Comparison of ENCODE assay signal across 9 cellular contexts in the genomic region with DNA sequence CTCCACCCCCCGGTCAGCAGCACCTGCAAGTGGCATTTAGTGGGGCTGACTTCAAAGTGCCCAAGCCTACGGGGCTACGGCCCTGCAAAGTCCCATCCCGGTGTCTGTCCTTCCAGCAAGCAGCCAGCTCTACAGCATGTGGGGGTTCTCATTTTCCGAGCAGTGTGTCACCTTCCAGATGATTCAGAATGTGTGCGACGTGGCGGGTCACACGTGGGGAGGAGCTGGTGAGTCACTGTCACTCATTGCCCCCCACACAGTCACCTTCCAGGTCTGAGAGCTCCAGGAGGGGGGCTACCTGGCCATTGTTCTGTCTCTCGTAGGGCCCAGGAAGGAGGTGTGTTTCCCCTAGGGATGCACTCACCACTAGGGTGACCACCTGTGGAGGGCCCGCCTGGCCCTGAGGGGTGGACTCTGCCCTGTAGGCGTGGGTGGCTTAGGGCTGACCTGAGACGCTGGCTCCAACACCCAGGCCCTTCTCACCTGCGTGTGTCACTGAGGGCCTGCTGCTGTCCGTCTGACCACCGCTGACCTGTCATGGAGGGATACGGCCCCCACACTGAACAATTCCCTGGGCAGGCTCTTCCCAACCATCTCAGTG.
DNase-seq lines count a peak whose midpoint lies in the region; ATAC-seq and TF ChIP-seq lines count a peak whose summit lies in the region.
"Had no signal": no experiment of that assay in that cellular context is flagged by ENCODE, and none has a peak within 500 bp of the region (broad histone marks: within the 10 kb centered on the region; RNA-seq: fewer than 3 reads in every experiment).

No MANE protein-coding gene starts in this region.

- intact Hi-C loops in IMR-90 (cut with micrococcal nuclease) (no loop called here), cardiac septum (cut with DNase I) (no loop called here)

- no peak overlapping the region for H2AFZ ChIP-seq in IMR-90 (replicated peaks; ENCODE audit: low read length, poor library complexity)

- in situ Hi-C loops in IMR-90 (cut with MboI; ENCODE audit: low sequenced_read_pairs), result no loop called here

- H3K4me3 Mint-ChIP-seq in activated CD8-positive, alpha-beta memory T cell treated with anti-CD3 and anti-CD28 coated beads, Interleukin-2, amount 10 ng/mL, durations not matched to agents 7 days and 5 days, result peak overlapping the region; percentile 37

- H3K14ac ChIP-seq in IMR-90 (replicated peaks; ENCODE audit: low read depth, low read length), result no peak overlapping the region

- no peak overlapping the region for H3K23ac ChIP-seq in IMR-90 (ENCODE audit: low read depth, low read length)

- H3K4me2 ChIP-seq in IMR-90 (ENCODE audit: low read depth, low read length), result no peak overlapping the region

- no peaks in the 10 kb centered on the region for H3K79me1 ChIP-seq in IMR-90 (ENCODE audit: low read depth in 1 of 2, low read length in 2 of 2)

- H3K4me1 Mint-ChIP-seq in activated CD8-positive, alpha-beta memory T cell treated with anti-CD3 and anti-CD28 coated beads, Interleukin-2, amount 10 ng/mL, durations not matched to agents 7 days and 5 days, result peaks cover 90% of the 10 kb centered on the region

- H4K8ac ChIP-seq in IMR-90 (ENCODE audit: low read depth in 2 of 2, low read length in 2 of 2), result no peak overlapping the region

- no peak overlapping the region for H2BK20ac ChIP-seq in IMR-90 (ENCODE audit: low read depth, low read length)

- TF ChIP-seq POLR2A in IMR-90 (IDR thresholded peaks at IDR 0.05; ENCODE audit: low read depth, low read length), result no peak

- peaks cover 27% of the 10 kb centered on the region for H3K36me3 Mint-ChIP-seq in activated CD8-positive, alpha-beta memory T cell treated with anti-CD3 and anti-CD28 coated beads, Interleukin-2, amount 10 ng/mL, durations not matched to agents 7 days and 5 days

- no peaks in the 10 kb centered on the region for H3K36me3 ChIP-seq in IMR-90 (ENCODE audit: control insufficient read depth, insufficient read depth, low read length)
- H3K36me3 ChIP-seq in effector memory CD4-positive, alpha-beta T cell (ENCODE audit: control insufficient read depth, insufficient read depth, low read length), result peaks cover 4% of the 10 kb centered on the region

- dilution Hi-C loops in IMR-90 (cut with HindIII; ENCODE audit: low sequenced_read_pairs, unreplicated experiment), result no loop called here

- no peak for TF ChIP-seq CTCF in IMR-90 (conservative IDR thresholded peaks at IDR 0.05; ENCODE audit: low read depth, low read length)

- no peak overlapping the region; the same call in 1 of the 2 replicates for H3K4ac ChIP-seq in IMR-90 (ENCODE audit: low read depth, low read length)

- no peak for TF ChIP-seq RAD21 in IMR-90 (IDR thresholded peaks at IDR 0.05; ENCODE audit: low read length)

- H3K4me3 ChIP-seq in IMR-90 (ENCODE audit: insufficient read depth, low read depth, low read length), result no peak overlapping the region
- no peak overlapping the region for H3K4me3 ChIP-seq in effector memory CD4-positive, alpha-beta T cell (ENCODE audit: insufficient read depth, low read depth, low read length, poor library complexity, severe bottlenecking)

- H3K56ac ChIP-seq in IMR-90 (ENCODE audit: extremely low read depth, insufficient read depth, low read length), result no peak overlapping the region

- BruUV-seq in IMR-90 (replicated peaks; lab: Mats Ljungman, UMichigan), result no TSS peak

- H3K4me1 ChIP-seq in IMR-90 (ENCODE audit: control insufficient read depth, insufficient read depth, low read length), result peaks cover 14% of the 10 kb centered on the region
- peaks cover 82% of the 10 kb centered on the region for H3K4me1 ChIP-seq in effector memory CD4-positive, alpha-beta T cell (ENCODE audit: control insufficient read depth, insufficient read depth, low read length, poor library complexity, severe bottlenecking)

- no peak overlapping the region for H2BK15ac ChIP-seq in IMR-90 (ENCODE audit: low read depth, low read length)

- POLR2A ChIA-PET in IMR-90 (lab: Charles Lee; ENCODE audit: unreplicated experiment), result no interaction called here

- H4K5ac ChIP-seq in IMR-90 (ENCODE audit: low read depth, low read length), result no peak overlapping the region

- CTCF ChIA-PET in IMR-90 (lab: Yijun Ruan, JAX), result no interaction called here
- CTCF ChIA-PET in activated CD8-positive, alpha-beta memory T cell treated with anti-CD3 and anti-CD28 coated beads, Interleukin-2, amount 10 ng/mL, durations not matched to agents 7 days and 5 days (lab: Charles Lee), result interaction anchor here (0.7 to 6.2 kb wide), 7 partner anchors 10 to 127 kb away, joined by 3 to 74 read pairs (median 5); no protein-coding TSS in a partner anchor

- no peaks in the 10 kb centered on the region for H3K27me3 Mint-ChIP-seq in activated CD8-positive, alpha-beta memory T cell treated with anti-CD3 and anti-CD28 coated beads, Interleukin-2, amount 10 ng/mL, durations not matched to agents 7 days and 5 days

- H3K9ac ChIP-seq in IMR-90 (ENCODE audit: low read depth, low read length), result no peak overlapping the region

- H4K91ac ChIP-seq in IMR-90 (ENCODE audit: insufficient read depth, low read depth, low read length), result no peak overlapping the region

- DNase-seq in IMR-90 (peak; percentile 49), HCEC 1CT (no peak), cardiac septum (ENCODE audit: low spot score) (no peak), HuH-7 (ENCODE audit: low spot score) (no peak)
- peak; percentile 89 for DNase-seq in activated CD8-positive, alpha-beta memory T cell treated with anti-CD3 and anti-CD28 coated beads, Interleukin-2, amount 10 ng/mL, durations not matched to agents 7 days and 5 days
- peak in 2 of 3 donors; percentile 54 to 64 for DNase-seq in effector memory CD4-positive, alpha-beta T cell
- peak; percentile 63 to 64 for DNase-seq in stimulated activated CD8-positive, alpha-beta memory T cell treated with anti-CD3 and anti-CD28 coated beads, Interleukin-4, amount 100 ng/mL, for 1 hour (ENCODE audit: low read depth in 2 of 2, low spot score in 1 of 2)

- peak overlapping the region; percentile 44; the same call in 1 of the 2 replicates for H2AK5ac ChIP-seq in IMR-90 (ENCODE audit: low read depth, low read length)

- no peaks in the 10 kb centered on the region for H3K9me3 ChIP-seq in IMR-90 (ENCODE audit: control insufficient read depth, insufficient read depth, low read length)
- H3K9me3 ChIP-seq in effector memory CD4-positive, alpha-beta T cell (ENCODE audit: control insufficient read depth, low read length), result no peaks in the 10 kb centered on the region

- H3K18ac ChIP-seq in IMR-90 (ENCODE audit: low read depth, low read length), result no peak overlapping the region

- peak overlapping the region; percentile 97 for H3K27ac Mint-ChIP-seq in activated CD8-positive, alpha-beta memory T cell treated with anti-CD3 and anti-CD28 coated beads, Interleukin-2, amount 10 ng/mL, durations not matched to agents 7 days and 5 days

- no peak overlapping the region for H2BK5ac ChIP-seq in IMR-90 (ENCODE audit: low read depth, low read length, poor library complexity, severe bottlenecking)

- H3K9me1 ChIP-seq in IMR-90 (ENCODE audit: insufficient read depth, low read length), result peaks cover 11% of the 10 kb centered on the region

- H3K27me3 ChIP-seq in IMR-90 (ENCODE audit: control insufficient read depth, insufficient read depth, low read length), result no peaks in the 10 kb centered on the region
- H3K27me3 ChIP-seq in effector memory CD4-positive, alpha-beta T cell (replicated peaks; ENCODE audit: control insufficient read depth, insufficient read depth, low read length, poor library complexity, severe bottlenecking), result no peaks in the 10 kb centered on the region

- no peak overlapping the region for H2BK120ac ChIP-seq in IMR-90 (ENCODE audit: low read depth, low read length)

- 100% methylated on average over 4 of the region's 17 CpGs; no CpG with 5 or more reads in 1 of the 2 experiments for WGBS in IMR-90 (ENCODE audit: extremely low coverage in 2 of 2, insufficient read length in 1 of 2), 2 experiments

- ATAC-seq in IMR-90 (ENCODE audit: low read depth), result no peak
- ATAC-seq in activated CD8-positive, alpha-beta memory T cell treated with anti-CD3 and anti-CD28 coated beads, Interleukin-2, amount 10 ng/mL, durations not matched to agents 7 days and 5 days, result peak; percentile 55
- no peak for ATAC-seq in GM18520 (IDR thresholded peaks at IDR 0.05; ENCODE audit: unreplicated experiment)
- ATAC-seq: left lobe of liver had no signal

- H3K9me3 Mint-ChIP-seq in activated CD8-positive, alpha-beta memory T cell treated with anti-CD3 and anti-CD28 coated beads, Interleukin-2, amount 10 ng/mL, durations not matched to agents 7 days and 5 days (ENCODE audit: low read depth), result no peaks in the 10 kb centered on the region

- H4K20me1 ChIP-seq in IMR-90 (ENCODE audit: insufficient read depth, low read length), result no peaks in the 10 kb centered on the region

- H2AK9ac ChIP-seq in IMR-90 (replicated peaks; ENCODE audit: low read depth, low read length, poor library complexity), result no peak overlapping the region

- no peak overlapping the region for H3K27ac ChIP-seq in IMR-90 (ENCODE audit: insufficient read depth, low read length)
- H3K27ac ChIP-seq in effector memory CD4-positive, alpha-beta T cell (ENCODE audit: insufficient read depth, low read length, poor library complexity, severe bottlenecking), result peak overlapping the region; percentile 52

TF ChIP-seq in IMR-90, 13 proteins besides CTCF, POLR2A, EP300 and RAD21 (continues in another document):
- peak; percentile 25; the same call in 1 of the 2 replicates for TF ChIP-seq FOS (IDR thresholded peaks at IDR 0.05; ENCODE audit: low read depth, low read length)
- no peak for TF ChIP-seq SMC3 (IDR thresholded peaks at IDR 0.05; ENCODE audit: low read depth, low read length)
- TF ChIP-seq RCOR1 (IDR thresholded peaks at IDR 0.05; ENCODE audit: insufficient replicate concordance, low read length), result no peak
- no peak for TF ChIP-seq BHLHE40 (IDR thresholded peaks at IDR 0.05; ENCODE audit: low read depth, low read length)
- TF ChIP-seq MAZ (IDR thresholded peaks at IDR 0.05; ENCODE audit: borderline replicate concordance, low read depth, low read length), result no peak
- no peak for TF ChIP-seq CEBPB (IDR thresholded peaks at IDR 0.05; ENCODE audit: low read depth, low read length)
- TF ChIP-seq, protein P1, sequence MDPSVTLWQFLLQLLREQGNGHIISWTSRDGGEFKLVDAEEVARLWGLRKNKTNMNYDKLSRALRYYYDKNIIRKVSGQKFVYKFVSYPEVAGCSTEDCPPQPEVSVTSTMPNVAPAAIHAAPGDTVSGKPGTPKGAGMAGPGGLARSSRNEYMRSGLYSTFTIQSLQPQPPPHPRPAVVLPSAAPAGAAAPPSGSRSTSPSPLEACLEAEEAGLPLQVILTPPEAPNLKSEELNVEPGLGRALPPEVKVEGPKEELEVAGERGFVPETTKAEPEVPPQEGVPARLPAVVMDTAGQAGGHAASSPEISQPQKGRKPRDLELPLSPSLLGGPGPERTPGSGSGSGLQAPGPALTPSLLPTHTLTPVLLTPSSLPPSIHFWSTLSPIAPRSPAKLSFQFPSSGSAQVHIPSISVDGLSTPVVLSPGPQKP (IDR thresholded peaks at IDR 0.05; ENCODE audit: borderline replicate concordance, low read depth, low read length), result no peak
- TF ChIP-seq RFX5 (IDR thresholded peaks at IDR 0.05; ENCODE audit: low read depth, low read length), result no peak
- no peak for TF ChIP-seq NFE2L2 (IDR thresholded peaks at IDR 0.05; ENCODE audit: low read depth, low read length)
- TF ChIP-seq MAFK (IDR thresholded peaks at IDR 0.05; ENCODE audit: low read depth, low read length), result no peak

Comparison
In these comparisons a context has a peak if more than half of its experiments do, and no peak if none do; other contexts are left out.
1. DNase-seq: peak in IMR-90 (single experiment), activated CD8-positive, alpha-beta memory T cell treated with anti-CD3 and anti-CD28 coated beads, Interleukin-2, amount 10 ng/mL, durations not matched to agents 7 days and 5 days (single experiment), effector memory CD4-positive, alpha-beta T cell (2 of 3) and stimulated activated CD8-positive, alpha-beta memory T cell treated with anti-CD3 and anti-CD28 coated beads, Interleukin-4, amount 100 ng/mL, for 1 hour (2 of 2); none in HCEC 1CT (single experiment), cardiac septum (single experiment) and HuH-7 (single experiment).